In genomic region chr7:106779877-106780276, GRCh38 we compare ENCODE assay signal across 9 cellular contexts.
DNase-seq lines count a peak whose midpoint lies in the region; TF ChIP-seq lines count a peak whose summit lies in the region.
"Had no signal": no experiment of that assay in that cellular context is flagged by ENCODE, and none has a peak within 500 bp of the region (broad histone marks: within the 10 kb centered on the region; RNA-seq: fewer than 3 reads in every experiment).

No MANE protein-coding gene starts in this region.

- peaks cover 10% of the 10 kb centered on the region for H3K4me1 ChIP-seq in smooth muscle cell (ENCODE audit: low read depth)
- H3K4me1 ChIP-seq: sigmoid colon had no signal

- H2AFZ ChIP-seq in smooth muscle cell (ENCODE audit: low read depth), result no peak overlapping the region

- H3K27ac ChIP-seq in smooth muscle cell (ENCODE audit: low read depth), result no peak overlapping the region
- H3K27ac ChIP-seq: sigmoid colon had no signal

- WGBS in smooth muscle cell (ENCODE audit: low lambda C conversion rate), result 87% methylated on average over 4 of the region's 4 CpGs

- DNase-seq in ELF-1 (ENCODE audit: low read depth, low spot score), result peak; percentile 69
- DNase-seq in HK-2 (ENCODE audit: unreplicated experiment), result peak; percentile 42
- peak; percentile 14 for DNase-seq in UCSD-AML1 (lab: John Stamatoyannopoulos, UW; ENCODE audit: unreplicated experiment)
- DNase-seq in mucosa of gallbladder (ENCODE audit: low spot score), result peak; percentile 43
- no peak for DNase-seq in NK-92 treated with Interleukin-12 subunit alpha and Interleukin-12 subunit beta, amount 100 ng/mL, for 24 hours (lab: John Stamatoyannopoulos, UW)
- no peak for DNase-seq in smooth muscle cell (lab: John Stamatoyannopoulos, UW; ENCODE audit: unreplicated experiment)
- DNase-seq in T-helper 1 cell, result no peak
- DNase-seq: sigmoid colon, substantia nigra had no signal

- H3K79me2 ChIP-seq in smooth muscle cell (ENCODE audit: low read depth), result no peaks in the 10 kb centered on the region

- no peaks in the 10 kb centered on the region for H3K9me3 ChIP-seq in smooth muscle cell (replicated peaks; ENCODE audit: low read depth)
- H3K9me3 ChIP-seq: sigmoid colon had no signal

- H3F3A ChIP-seq in smooth muscle cell (ENCODE audit: low read depth), result no peaks in the 10 kb centered on the region

- H3K4me3 ChIP-seq in smooth muscle cell, result no peak overlapping the region
- H3K4me3 ChIP-seq: sigmoid colon had no signal

- no peak overlapping the region for H3K9ac ChIP-seq in smooth muscle cell (ENCODE audit: low read depth)

- no peaks in the 10 kb centered on the region for H3K36me3 ChIP-seq in smooth muscle cell (ENCODE audit: low read depth)
- H3K36me3 ChIP-seq: sigmoid colon had no signal

- no peak for TF ChIP-seq CTCF in smooth muscle cell (IDR thresholded peaks at IDR 0.05; ENCODE audit: borderline replicate concordance, insufficient read depth, poor library complexity, severe bottlenecking)

- H3K4me2 ChIP-seq in smooth muscle cell, result no peak overlapping the region

- no peaks in the 10 kb centered on the region for H4K20me1 ChIP-seq in smooth muscle cell (ENCODE audit: low read depth)

- no peaks in the 10 kb centered on the region for H3K27me3 ChIP-seq in smooth muscle cell (ENCODE audit: low read depth)
- H3K27me3 ChIP-seq: sigmoid colon had no signal

Comparison
In these comparisons a context has a peak if more than half of its experiments do, and no peak if none do; other contexts are left out.
1. DNase-seq: peak in ELF-1 (single experiment), HK-2 (single experiment), UCSD-AML1 (single experiment) and mucosa of gallbladder (single experiment); none in NK-92 treated with Interleukin-12 subunit alpha and Interleukin-12 subunit beta, amount 100 ng/mL, for 24 hours (single experiment), smooth muscle cell (single experiment) and T-helper 1 cell (0 of 5).